Comparison of ENCODE assay signal across 36 cellular contexts in genomic region chr4:186715077-186715476, GRCh38.
"Had no signal": no experiment of that assay in that cellular context is flagged by ENCODE, and none has a peak within 500 bp of the region (broad histone marks: within the 10 kb centered on the region; RNA-seq: fewer than 3 reads in every experiment).

No MANE protein-coding gene starts in this region.

- H3K4me1 ChIP-seq: SJCRH30 had no signal

- H3K4me1 Mint-ChIP-seq: activated CD4-positive, alpha-beta memory T cell treated with anti-CD3 and anti-CD28 coated beads, Interleukin-2, amount 10 ng/mL, durations not matched to agents 7 days and 5 days; activated CD8-positive, alpha-beta memory T cell treated with anti-CD3 and anti-CD28 coated beads, Interleukin-2, amount 10 ng/mL, durations not matched to agents 7 days and 5 days; activated naive CD8-positive, alpha-beta T cell treated with anti-CD3 and anti-CD28 coated beads for 36 hours had no signal

- H3K27ac Mint-ChIP-seq: activated CD4-positive, alpha-beta memory T cell treated with anti-CD3 and anti-CD28 coated beads, Interleukin-2, amount 10 ng/mL, durations not matched to agents 7 days and 5 days; activated CD8-positive, alpha-beta memory T cell treated with anti-CD3 and anti-CD28 coated beads, Interleukin-2, amount 10 ng/mL, durations not matched to agents 7 days and 5 days; activated naive CD8-positive, alpha-beta T cell treated with anti-CD3 and anti-CD28 coated beads for 36 hours; brain had no signal

- H3K36me3 ChIP-seq: SJCRH30, WERI-Rb-1 had no signal

- H3K27me3 ChIP-seq: SJCRH30 had no signal

- H3K4me2 ChIP-seq: KMS-11, PC-9 had no signal

- H3K36me3 Mint-ChIP-seq: activated CD8-positive, alpha-beta memory T cell treated with anti-CD3 and anti-CD28 coated beads, Interleukin-2, amount 10 ng/mL, durations not matched to agents 7 days and 5 days; activated naive CD8-positive, alpha-beta T cell treated with anti-CD3 and anti-CD28 coated beads for 36 hours had no signal

- H2AFZ ChIP-seq: PC-9 had no signal

- H3K27me3 Mint-ChIP-seq: activated CD4-positive, alpha-beta memory T cell treated with anti-CD3 and anti-CD28 coated beads, Interleukin-2, amount 10 ng/mL, durations not matched to agents 7 days and 5 days; activated CD8-positive, alpha-beta memory T cell treated with anti-CD3 and anti-CD28 coated beads, Interleukin-2, amount 10 ng/mL, durations not matched to agents 7 days and 5 days; brain had no signal

- H3K9ac ChIP-seq: KMS-11 had no signal

- DNase-seq: activated CD4-positive, alpha-beta memory T cell treated with anti-CD3 and anti-CD28 coated beads, Interleukin-2, amount 10 ng/mL, durations not matched to agents 7 days and 5 days; activated CD4-positive, alpha-beta T cell treated with anti-CD3 and anti-CD28 coated beads for 1 hour; activated CD4-positive, alpha-beta T cell treated with anti-CD3 and anti-CD28 coated beads for 48 hours; activated CD4-positive, CD25-positive, alpha-beta regulatory T cell; activated CD8-positive, alpha-beta memory T cell treated with anti-CD3 and anti-CD28 coated beads for 24 hours; activated CD8-positive, alpha-beta memory T cell treated with anti-CD3 and anti-CD28 coated beads, Interleukin-2, amount 10 ng/mL, durations not matched to agents 7 days and 5 days; activated CD8-positive, alpha-beta memory T cell treated with anti-CD3 and anti-CD28 coated beads, Interleukin-2, amount 50 U/mL, for 48 hours; activated effector memory CD4-positive, alpha-beta T cell treated with Interleukin-2 at 50 U/mL for 16 hours; activated naive CD4-positive, alpha-beta T cell treated with anti-CD3 and anti-CD28 coated beads, Interleukin-2, amount 50 U/mL, for 16 hours; activated naive CD8-positive, alpha-beta T cell treated with anti-CD3 and anti-CD28 coated beads for 36 hours; activated T-cell treated with anti-CD3 and anti-CD28 coated beads, Interleukin-2, amount 50 U/mL, for 48 hours; amniotic stem cell; aorta; caudate nucleus; cerebellar nuclear complex; MM.1S; MV-4-11; NCI-H1092; NCI-H1417; NCI-H146; NCI-H187; NCI-H2029 treated with DMSO at 0.1 percent for 48 hours; NCI-H226; NCI-H510A; NCI-H526; NCI-H748 treated with DMSO at 0.1 percent for 48 hours; NK-92 treated with Interleukin-12 subunit alpha and Interleukin-12 subunit beta, amount 100 ng/mL, for 24 hours; PC-9; SHP77; SJCRH30; T1000; WERI-Rb-1 had no signal

- H3K4me3 ChIP-seq: PC-9, SJCRH30, SK-N-MC had no signal

- H3K4me3 Mint-ChIP-seq: activated CD4-positive, alpha-beta memory T cell treated with anti-CD3 and anti-CD28 coated beads, Interleukin-2, amount 10 ng/mL, durations not matched to agents 7 days and 5 days; activated CD8-positive, alpha-beta memory T cell treated with anti-CD3 and anti-CD28 coated beads, Interleukin-2, amount 10 ng/mL, durations not matched to agents 7 days and 5 days; activated naive CD8-positive, alpha-beta T cell treated with anti-CD3 and anti-CD28 coated beads for 36 hours; brain had no signal

- H3K27ac ChIP-seq: KMS-11, PC-9, SJCRH30, SK-N-MC, WERI-Rb-1 had no signal

- FAIRE-seq: bronchial epithelial cell had no signal
